2 cellular contexts compared by ENCODE assay signal in genomic region chr17:79114455-79115301, GRCh38.
TF ChIP-seq lines count a peak whose summit lies in the region.

No MANE protein-coding gene starts in this region.

TF ChIP-seq in GM23338, 12 proteins besides CTCF, POLR2A, EP300 and RAD21:
- TF ChIP-seq, protein P1, sequence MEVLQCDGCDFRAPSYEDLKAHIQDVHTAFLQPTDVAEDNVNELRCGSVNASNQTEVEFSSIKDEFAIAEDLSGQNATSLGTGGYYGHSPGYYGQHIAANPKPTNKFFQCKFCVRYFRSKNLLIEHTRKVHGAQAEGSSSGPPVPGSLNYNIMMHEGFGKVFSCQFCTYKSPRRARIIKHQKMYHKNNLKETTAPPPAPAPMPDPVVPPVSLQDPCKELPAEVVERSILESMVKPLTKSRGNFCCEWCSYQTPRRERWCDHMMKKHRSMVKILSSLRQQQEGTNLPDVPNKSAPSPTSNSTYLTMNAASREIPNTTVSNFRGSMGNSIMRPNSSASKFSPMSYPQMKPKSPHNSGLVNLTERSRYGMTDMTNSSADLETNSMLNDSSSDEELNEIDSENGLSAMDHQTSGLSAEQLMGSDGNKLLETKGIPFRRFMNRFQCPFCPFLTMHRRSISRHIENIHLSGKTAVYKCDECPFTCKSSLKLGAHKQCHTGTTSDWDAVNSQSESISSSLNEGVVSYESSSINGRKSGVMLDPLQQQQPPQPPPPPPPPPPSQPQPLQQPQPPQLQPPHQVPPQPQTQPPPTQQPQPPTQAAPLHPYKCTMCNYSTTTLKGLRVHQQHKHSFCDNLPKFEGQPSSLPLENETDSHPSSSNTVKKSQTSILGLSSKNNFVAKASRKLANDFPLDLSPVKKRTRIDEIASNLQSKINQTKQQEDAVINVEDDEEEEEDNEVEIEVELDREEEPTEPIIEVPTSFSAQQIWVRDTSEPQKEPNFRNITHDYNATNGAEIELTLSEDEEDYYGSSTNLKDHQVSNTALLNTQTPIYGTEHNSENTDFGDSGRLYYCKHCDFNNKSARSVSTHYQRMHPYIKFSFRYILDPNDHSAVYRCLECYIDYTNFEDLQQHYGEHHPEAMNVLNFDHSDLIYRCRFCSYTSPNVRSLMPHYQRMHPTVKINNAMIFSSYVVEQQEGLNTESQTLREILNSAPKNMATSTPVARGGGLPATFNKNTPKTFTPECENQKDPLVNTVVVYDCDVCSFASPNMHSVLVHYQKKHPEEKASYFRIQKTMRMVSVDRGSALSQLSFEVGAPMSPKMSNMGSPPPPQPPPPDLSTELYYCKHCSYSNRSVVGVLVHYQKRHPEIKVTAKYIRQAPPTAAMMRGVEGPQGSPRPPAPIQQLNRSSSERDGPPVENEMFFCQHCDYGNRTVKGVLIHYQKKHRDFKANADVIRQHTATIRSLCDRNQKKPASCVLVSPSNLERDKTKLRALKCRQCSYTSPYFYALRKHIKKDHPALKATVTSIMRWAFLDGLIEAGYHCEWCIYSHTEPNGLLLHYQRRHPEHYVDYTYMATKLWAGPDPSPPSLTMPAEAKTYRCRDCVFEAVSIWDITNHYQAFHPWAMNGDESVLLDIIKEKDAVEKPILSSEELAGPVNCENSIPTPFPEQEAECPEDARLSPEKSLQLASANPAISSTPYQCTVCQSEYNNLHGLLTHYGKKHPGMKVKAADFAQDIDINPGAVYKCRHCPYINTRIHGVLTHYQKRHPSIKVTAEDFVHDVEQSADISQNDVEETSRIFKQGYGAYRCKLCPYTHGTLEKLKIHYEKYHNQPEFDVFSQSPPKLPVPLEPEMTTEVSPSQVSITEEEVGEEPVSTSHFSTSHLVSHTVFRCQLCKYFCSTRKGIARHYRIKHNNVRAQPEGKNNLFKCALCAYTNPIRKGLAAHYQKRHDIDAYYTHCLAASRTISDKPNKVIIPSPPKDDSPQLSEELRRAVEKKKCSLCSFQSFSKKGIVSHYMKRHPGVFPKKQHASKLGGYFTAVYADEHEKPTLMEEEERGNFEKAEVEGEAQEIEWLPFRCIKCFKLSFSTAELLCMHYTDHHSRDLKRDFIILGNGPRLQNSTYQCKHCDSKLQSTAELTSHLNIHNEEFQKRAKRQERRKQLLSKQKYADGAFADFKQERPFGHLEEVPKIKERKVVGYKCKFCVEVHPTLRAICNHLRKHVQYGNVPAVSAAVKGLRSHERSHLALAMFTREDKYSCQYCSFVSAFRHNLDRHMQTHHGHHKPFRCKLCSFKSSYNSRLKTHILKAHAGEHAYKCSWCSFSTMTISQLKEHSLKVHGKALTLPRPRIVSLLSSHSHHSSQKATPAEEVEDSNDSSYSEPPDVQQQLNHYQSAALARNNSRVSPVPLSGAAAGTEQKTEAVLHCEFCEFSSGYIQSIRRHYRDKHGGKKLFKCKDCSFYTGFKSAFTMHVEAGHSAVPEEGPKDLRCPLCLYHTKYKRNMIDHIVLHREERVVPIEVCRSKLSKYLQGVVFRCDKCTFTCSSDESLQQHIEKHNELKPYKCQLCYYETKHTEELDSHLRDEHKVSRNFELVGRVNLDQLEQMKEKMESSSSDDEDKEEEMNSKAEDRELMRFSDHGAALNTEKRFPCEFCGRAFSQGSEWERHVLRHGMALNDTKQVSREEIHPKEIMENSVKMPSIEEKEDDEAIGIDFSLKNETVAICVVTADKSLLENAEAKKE (CRISPR knock-in tag; IDR thresholded peaks at IDR 0.05) = no peak
- TF ChIP-seq CREB1 (CRISPR knock-in tag; IDR thresholded peaks at IDR 0.05; ENCODE audit: low read depth) (no peak), REST (IDR thresholded peaks at IDR 0.05; ENCODE audit: unreplicated experiment) (no peak), STAT1 (IDR thresholded peaks at IDR 0.05; ENCODE audit: unreplicated experiment) (no peak), EZH2 (IDR thresholded peaks at IDR 0.05; ENCODE audit: low read depth, unreplicated experiment) (no peak), ZNF114 (CRISPR knock-in tag; IDR thresholded peaks at IDR 0.05) (no peak), POLR2AphosphoS5 (IDR thresholded peaks at IDR 0.05; ENCODE audit: low read depth) (no peak), ETS1 (IDR thresholded peaks at IDR 0.05) (no peak), NANOG (IDR thresholded peaks at IDR 0.05; ENCODE audit: borderline replicate concordance) (no peak), JUNB (IDR thresholded peaks at IDR 0.05; ENCODE audit: unreplicated experiment) (no peak), EZH2phosphoT487 (IDR thresholded peaks at IDR 0.05; ENCODE audit: unreplicated experiment) (no peak), ZNF331 (CRISPR knock-in tag; IDR thresholded peaks at IDR 0.05; ENCODE audit: low read depth) (no peak)

TF ChIP-seq in H1, 55 proteins besides CTCF, POLR2A, EP300 and RAD21:
- TF ChIP-seq, protein P2, sequence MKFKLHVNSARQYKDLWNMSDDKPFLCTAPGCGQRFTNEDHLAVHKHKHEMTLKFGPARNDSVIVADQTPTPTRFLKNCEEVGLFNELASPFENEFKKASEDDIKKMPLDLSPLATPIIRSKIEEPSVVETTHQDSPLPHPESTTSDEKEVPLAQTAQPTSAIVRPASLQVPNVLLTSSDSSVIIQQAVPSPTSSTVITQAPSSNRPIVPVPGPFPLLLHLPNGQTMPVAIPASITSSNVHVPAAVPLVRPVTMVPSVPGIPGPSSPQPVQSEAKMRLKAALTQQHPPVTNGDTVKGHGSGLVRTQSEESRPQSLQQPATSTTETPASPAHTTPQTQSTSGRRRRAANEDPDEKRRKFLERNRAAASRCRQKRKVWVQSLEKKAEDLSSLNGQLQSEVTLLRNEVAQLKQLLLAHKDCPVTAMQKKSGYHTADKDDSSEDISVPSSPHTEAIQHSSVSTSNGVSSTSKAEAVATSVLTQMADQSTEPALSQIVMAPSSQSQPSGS (IDR thresholded peaks at IDR 0.05; ENCODE audit: low read length) = no peak
- peak; percentile 72; the same call in 1 of the 2 replicates for TF ChIP-seq MAFK (IDR thresholded peaks at IDR 0.05; ENCODE audit: low read depth, low read length)
